Comparison of ENCODE assay signal across 10 cellular contexts in genomic region chr13:64959276-64959675, GRCh38.
"Had no signal": no experiment of that assay in that cellular context is flagged by ENCODE, and none has a peak within 500 bp of the region (broad histone marks: within the 10 kb centered on the region; RNA-seq: fewer than 3 reads in every experiment).

No MANE protein-coding gene starts in this region.

- FAIRE-seq: H54, HepG2 had no signal

- H3K27ac ChIP-seq: HL-60, KMS-11 had no signal

- H3K9me3 ChIP-seq: HAP-1 had no signal

- H3K27ac Mint-ChIP-seq: HFFc6, IgD-negative memory B cell had no signal

- H3K27me3 Mint-ChIP-seq: IgD-negative memory B cell had no signal

- H3K9ac ChIP-seq: KMS-11 had no signal

- H3K36me3 Mint-ChIP-seq: IgD-negative memory B cell had no signal

- ATAC-seq: HCT116, HepG2 had no signal

- H3K4me2 ChIP-seq: KMS-11 had no signal

- DNase-seq: GOT3, HFFc6, KBM-7 had no signal

- H3K36me3 ChIP-seq: HAP-1 had no signal

- H3K4me1 Mint-ChIP-seq: IgD-negative memory B cell had no signal

- H3K4me3 ChIP-seq: HAP-1 had no signal

- H3K4me3 Mint-ChIP-seq: HFFc6, IgD-negative memory B cell had no signal

- H3K4me1 ChIP-seq: HAP-1 had no signal
